In the genomic region with DNA sequence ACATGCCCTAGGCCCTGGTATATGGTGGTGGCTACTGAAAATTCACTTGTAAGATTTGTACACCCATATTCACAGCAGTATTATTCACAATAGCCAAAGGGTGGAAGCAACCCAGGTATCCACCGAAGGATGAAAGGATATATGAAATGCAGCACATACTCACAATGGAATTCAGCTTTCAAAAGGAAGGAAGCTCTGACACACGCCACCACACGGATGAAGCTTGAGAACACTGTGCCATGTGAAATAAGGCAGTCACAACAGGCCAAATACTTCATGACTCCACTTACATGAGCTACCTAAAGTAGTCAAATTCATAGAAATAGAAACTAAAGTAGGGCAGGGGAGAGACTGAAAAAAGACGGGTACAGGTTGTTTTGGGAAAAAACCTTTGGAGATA, we compare ENCODE assay signal across 14 cellular contexts. TPM values are rescaled to one million over a fixed set of nuclear protein-coding genes. Genes with fewer than 3 reads are reported as not detected.
DNase-seq lines count a peak whose midpoint lies in the region; ATAC-seq and TF ChIP-seq lines count a peak whose summit lies in the region.
"Had no signal": no experiment of that assay in that cellular context is flagged by ENCODE, and none has a peak within 500 bp of the region (broad histone marks: within the 10 kb centered on the region; RNA-seq: fewer than 3 reads in every experiment).

No MANE protein-coding gene starts in this region.

- ATAC-seq in activated naive CD8-positive, alpha-beta T cell treated with anti-CD3 and anti-CD28 coated beads, Interleukin-2, amount 10 ng/mL, durations not matched to agents 7 days and 5 days (ENCODE audit: low read depth), result no peak
- no peak for ATAC-seq in natural killer cell
- ATAC-seq in HG02678 (IDR thresholded peaks at IDR 0.05; ENCODE audit: unreplicated experiment), result no peak
- ATAC-seq: heart left ventricle, left cardiac atrium had no signal

- peaks cover 71% of the 10 kb centered on the region for H3K4me1 ChIP-seq in CD4-positive, alpha-beta memory T cell (ENCODE audit: insufficient read depth, low read length)
- H3K4me1 ChIP-seq in suprapubic skin, result peaks cover 40% of the 10 kb centered on the region
- H3K4me1 ChIP-seq: SJCRH30 had no signal

- H3K27ac Mint-ChIP-seq in CD4-positive, alpha-beta memory T cell, result peak overlapping the region; percentile 65 to 92 (median 85)
- H3K27ac Mint-ChIP-seq in HFFc6 (0 out of 2 replicates have a peak overlapping the region, but pooled peaks have one; percentile 13), natural killer cell (peak overlapping the region in 1 of 2 donors; percentile 75)
- peak overlapping the region; percentile 79 for H3K27ac Mint-ChIP-seq in activated naive CD8-positive, alpha-beta T cell treated with anti-CD3 and anti-CD28 coated beads, Interleukin-2, amount 10 ng/mL, durations not matched to agents 7 days and 5 days

- in situ Hi-C loops in KBM-7 (cut with MboI; ENCODE audit: low pct_unique_long_range_greater_than_20kb, low sequenced_read_pairs), result no loop called here

- no peak for DNase-seq in CD4-positive, alpha-beta memory T cell
- DNase-seq in HFFc6, result no peak
- DNase-seq in activated naive CD8-positive, alpha-beta T cell treated with anti-CD3 and anti-CD28 coated beads, Interleukin-2, amount 10 ng/mL, durations not matched to agents 7 days and 5 days, result no peak
- DNase-seq in natural killer cell, result no peak
- DNase-seq in KBM-7, result no peak
- DNase-seq in suprapubic skin (ENCODE audit: low spot score in 2 of 2), result no peak
- DNase-seq: activated effector memory CD4-positive, alpha-beta T cell treated with anti-CD3 and anti-CD28 coated beads, Interleukin-2, amount 50 U/mL, for 16 hours; COR-L47; heart left ventricle; left cardiac atrium; NCI-H2107; NK-92 treated with Interleukin-12 subunit alpha and Interleukin-12 subunit beta, amount 100 ng/mL, for 24 hours; SJCRH30 had no signal

- TF ChIP-seq CTCF in HFFc6 (IDR thresholded peaks at IDR 0.05) (no peak), natural killer cell (IDR thresholded peaks at IDR 0.05) (no peak), suprapubic skin (IDR thresholded peaks at IDR 0.05) (no peak)

- POLR2A ChIA-PET in CD4-positive, alpha-beta memory T cell (lab: Charles Lee; ENCODE audit: partially characterized antibody), result interaction anchor here (1.0 to 12.6 kb wide), 7 partner anchors 10 to 68 kb away, joined by 4 to 301 read pairs (median 19); no protein-coding TSS in a partner anchor
- POLR2A ChIA-PET in activated naive CD8-positive, alpha-beta T cell treated with anti-CD3 and anti-CD28 coated beads, Interleukin-2, amount 10 ng/mL, durations not matched to agents 7 days and 5 days (lab: Charles Lee), result interaction anchor here (0.9 to 6.9 kb wide), 5 partner anchors 9 to 67 kb away, joined by 3 to 71 read pairs (median 35); no protein-coding TSS in a partner anchor

- no peak for TF ChIP-seq EP300 in suprapubic skin (IDR thresholded peaks at IDR 0.05)

- 86% methylated on average over 4 of the region's 4 CpGs for WGBS in suprapubic skin

- no peaks in the 10 kb centered on the region for H3K27me3 Mint-ChIP-seq in CD4-positive, alpha-beta memory T cell
- H3K27me3 Mint-ChIP-seq in HFFc6 (ENCODE audit: insufficient read depth) (no peaks in the 10 kb centered on the region; the same call in 1 of the 2 replicates), natural killer cell (ENCODE audit: low read depth in 2 of 2) (no peaks in the 10 kb centered on the region)
- no peaks in the 10 kb centered on the region for H3K27me3 Mint-ChIP-seq in activated naive CD8-positive, alpha-beta T cell treated with anti-CD3 and anti-CD28 coated beads, Interleukin-2, amount 10 ng/mL, durations not matched to agents 7 days and 5 days

- peak overlapping the region; percentile 37 for H3K27ac ChIP-seq in CD4-positive, alpha-beta memory T cell (ENCODE audit: low read depth, low read length)
- H3K27ac ChIP-seq in suprapubic skin, result no peak overlapping the region
- H3K27ac ChIP-seq: heart left ventricle, SJCRH30 had no signal

- H3K9me3 Mint-ChIP-seq in CD4-positive, alpha-beta memory T cell, result peaks cover 0 to 1% (median 0%) of the 10 kb centered on the region in 8 donors
- H3K9me3 Mint-ChIP-seq in HFFc6 (no peaks in the 10 kb centered on the region), natural killer cell (peaks cover 0 to 2% of the 10 kb centered on the region in 2 donors)
- H3K9me3 Mint-ChIP-seq in activated naive CD8-positive, alpha-beta T cell treated with anti-CD3 and anti-CD28 coated beads, Interleukin-2, amount 10 ng/mL, durations not matched to agents 7 days and 5 days, result peaks cover 1% of the 10 kb centered on the region

- H3K36me3 ChIP-seq in CD4-positive, alpha-beta memory T cell (ENCODE audit: insufficient read depth, low read length), result peaks cover 25% of the 10 kb centered on the region
- H3K36me3 ChIP-seq in suprapubic skin, result peaks cover 23% of the 10 kb centered on the region

- no peaks in the 10 kb centered on the region for H3K9me3 ChIP-seq in CD4-positive, alpha-beta memory T cell (ENCODE audit: control insufficient read depth in 1 of 2, low read length in 2 of 2)
- H3K9me3 ChIP-seq in suprapubic skin, result no peaks in the 10 kb centered on the region
- H3K9me3 ChIP-seq: heart left ventricle, SJCRH30 had no signal

- TF ChIP-seq POLR2A in suprapubic skin (IDR thresholded peaks at IDR 0.05), result no peak

- intact Hi-C loops in CD4-positive, alpha-beta memory T cell (cut with micrococcal nuclease), result no loop called here
- intact Hi-C loops in natural killer cell (cut with micrococcal nuclease), result no loop called here

- peak overlapping the region; percentile 82 to 96 (median 90) for H3K4me3 Mint-ChIP-seq in CD4-positive, alpha-beta memory T cell
- H3K4me3 Mint-ChIP-seq in HFFc6 (peak overlapping the region; percentile 62), natural killer cell (peak overlapping the region; percentile 65)
- peak overlapping the region; percentile 88 for H3K4me3 Mint-ChIP-seq in activated naive CD8-positive, alpha-beta T cell treated with anti-CD3 and anti-CD28 coated beads, Interleukin-2, amount 10 ng/mL, durations not matched to agents 7 days and 5 days

- no peaks in the 10 kb centered on the region for H3K27me3 ChIP-seq in CD4-positive, alpha-beta memory T cell (ENCODE audit: insufficient read depth, low read length)
- H3K27me3 ChIP-seq in suprapubic skin, result no peaks in the 10 kb centered on the region
- H3K27me3 ChIP-seq: heart left ventricle, SJCRH30 had no signal

- H3K36me3 Mint-ChIP-seq in CD4-positive, alpha-beta memory T cell, result peaks cover 16 to 38% of the 10 kb centered on the region in 2 donors
- H3K36me3 Mint-ChIP-seq in HFFc6 (ENCODE audit: low read depth) (peaks cover 34% of the 10 kb centered on the region), natural killer cell (peaks cover 6% of the 10 kb centered on the region)
- H3K36me3 Mint-ChIP-seq in activated naive CD8-positive, alpha-beta T cell treated with anti-CD3 and anti-CD28 coated beads, Interleukin-2, amount 10 ng/mL, durations not matched to agents 7 days and 5 days, result peaks cover 32% of the 10 kb centered on the region

- peaks cover 22 to 50% (median 38%) of the 10 kb centered on the region in 4 donors for H3K4me1 Mint-ChIP-seq in CD4-positive, alpha-beta memory T cell
- peaks cover 46% of the 10 kb centered on the region for H3K4me1 Mint-ChIP-seq in HFFc6 (ENCODE audit: low read depth)
- peaks cover 29% of the 10 kb centered on the region for H3K4me1 Mint-ChIP-seq in activated naive CD8-positive, alpha-beta T cell treated with anti-CD3 and anti-CD28 coated beads, Interleukin-2, amount 10 ng/mL, durations not matched to agents 7 days and 5 days
- peaks cover 41% of the 10 kb centered on the region in 2 donors for H3K4me1 Mint-ChIP-seq in natural killer cell

- H3K4me3 ChIP-seq in CD4-positive, alpha-beta memory T cell (ENCODE audit: low read length in 2 of 2), result peak overlapping the region; percentile 1 to 14
- no peak overlapping the region for H3K4me3 ChIP-seq in suprapubic skin
- H3K4me3 ChIP-seq: SJCRH30 had no signal

- CTCF ChIA-PET in CD4-positive, alpha-beta memory T cell (lab: Charles Lee; ENCODE audit: partially characterized antibody), result interaction anchor here (0.8 to 22.4 kb wide), 14 partner anchors 9 to 75 kb away, joined by 3 to 569 read pairs (median 5); no protein-coding TSS in a partner anchor

RNA-seq across cellular contexts. Expression of gene XPO6, which starts 2.9 kb away (rescaled TPM):
- 100 to 1,000 TPM; 347 to 350 TPM for total RNA-seq in CD4-positive, alpha-beta memory T cell
- 10 to 100 TPM; 35.7 to 90.7 TPM for polyA plus RNA-seq in CD4-positive, alpha-beta memory T cell
- 100 to 1,000 TPM; 161 to 200 (median 173) TPM for total RNA-seq in HFFc6 (2021; fragmentation: NEBNext Ultra II Directional; extraction: Animal tissue kit (Norgen Biotek cat#: 25700))
- total RNA-seq in activated naive CD8-positive, alpha-beta T cell treated with anti-CD3 and anti-CD28 coated beads, Interleukin-2, amount 10 ng/mL, durations not matched to agents 7 days and 5 days, result 100 to 1,000 TPM; 261 to 280 TPM
- total RNA-seq in natural killer cell (100 to 1,000 TPM; 233 to 321 (median 240) TPM), suprapubic skin (100 to 1,000 TPM in 1 of 4 donors, 10 to 100 TPM in 3; 78.6 to 161 (median 88.1) TPM)
